34 cellular contexts compared by ENCODE assay signal in genomic region chr7:114853189-114853588, GRCh38.
"Had no signal": no experiment of that assay in that cellular context is flagged by ENCODE, and none has a peak within 500 bp of the region (broad histone marks: within the 10 kb centered on the region; RNA-seq: fewer than 3 reads in every experiment).

No MANE protein-coding gene starts in this region.

- H3K36me3 Mint-ChIP-seq: activated CD4-positive, alpha-beta memory T cell treated with anti-CD3 and anti-CD28 coated beads for 36 hours; activated naive CD4-positive, alpha-beta T cell treated with anti-CD3 and anti-CD28 coated beads, Interleukin-2, amount 10 ng/mL, durations not matched to agents 7 days and 5 days; activated naive CD4-positive, alpha-beta T cell treated with anti-CD3 and anti-CD28 coated beads, Interleukin-2, amount 50 U/mL, for 72 hours; activated naive CD8-positive, alpha-beta T cell treated with anti-CD3 and anti-CD28 coated beads, Interleukin-2, amount 10 ng/mL, durations not matched to agents 7 days and 5 days; brain had no signal

- H3K4me3 Mint-ChIP-seq: activated CD4-positive, alpha-beta memory T cell treated with anti-CD3 and anti-CD28 coated beads for 36 hours; activated CD4-positive, alpha-beta T cell treated with anti-CD3 and anti-CD28 coated beads for 36 hours; activated CD4-positive, alpha-beta T cell treated with anti-CD3 and anti-CD28 coated beads, Interleukin-2, amount 10 ng/mL, durations not matched to agents 24 days and 14 days; activated CD8-positive, alpha-beta memory T cell treated with anti-CD3 and anti-CD28 coated beads, Interleukin-2, amount 10 ng/mL, durations not matched to agents 7 days and 5 days; activated CD8-positive, alpha-beta T cell treated with anti-CD3 and anti-CD28 coated beads, Interleukin-2, amount 10 ng/mL, durations not matched to agents 7 days and 5 days; activated naive CD4-positive, alpha-beta T cell treated with anti-CD3 and anti-CD28 coated beads, Interleukin-2, amount 10 ng/mL, durations not matched to agents 7 days and 5 days; activated naive CD8-positive, alpha-beta T cell treated with anti-CD3 and anti-CD28 coated beads, Interleukin-2, amount 10 ng/mL, durations not matched to agents 7 days and 5 days; activated T-cell treated with anti-CD3 and anti-CD28 coated beads, Interleukin-2, amount 50 U/mL, for 24 hours; activated T-cell treated with anti-CD3 and anti-CD28 coated beads, Interleukin-2, amount 50 U/mL, for 72 hours; brain; T-helper 17 cell; T-helper 2 cell treated with Interferon-gamma antibody and Interleukin-4, amounts not matched to agents 5 μg/mL and 100 μg/mL, for 36 hours had no signal

- H3K4me3 ChIP-seq: ascending aorta, breast epithelium, cardiac muscle cell, colonic mucosa, gastrocnemius medialis had no signal

- H3K27me3 Mint-ChIP-seq: activated CD4-positive, alpha-beta memory T cell treated with anti-CD3 and anti-CD28 coated beads for 36 hours; activated CD4-positive, alpha-beta T cell treated with anti-CD3 and anti-CD28 coated beads, Interleukin-2, amount 10 ng/mL, durations not matched to agents 24 days and 14 days; activated naive CD4-positive, alpha-beta T cell treated with anti-CD3 and anti-CD28 coated beads, Interleukin-2, amount 10 ng/mL, durations not matched to agents 7 days and 5 days; activated naive CD8-positive, alpha-beta T cell treated with anti-CD3 and anti-CD28 coated beads, Interleukin-2, amount 10 ng/mL, durations not matched to agents 7 days and 5 days; T-helper 17 cell had no signal

- H3K27ac ChIP-seq: ascending aorta, breast epithelium, cardiac muscle cell, colonic mucosa, epithelial cell of prostate, foreskin keratinocyte, gastrocnemius medialis had no signal

- H3K9me3 Mint-ChIP-seq: activated CD4-positive, alpha-beta memory T cell treated with anti-CD3 and anti-CD28 coated beads for 36 hours; activated CD4-positive, alpha-beta T cell treated with anti-CD3 and anti-CD28 coated beads, Interleukin-2, amount 10 ng/mL, durations not matched to agents 24 days and 14 days; activated naive CD4-positive, alpha-beta T cell treated with anti-CD3 and anti-CD28 coated beads, Interleukin-2, amount 10 ng/mL, durations not matched to agents 7 days and 5 days; activated naive CD8-positive, alpha-beta T cell treated with anti-CD3 and anti-CD28 coated beads, Interleukin-2, amount 10 ng/mL, durations not matched to agents 7 days and 5 days; activated T-cell treated with anti-CD3 and anti-CD28 coated beads, Interleukin-2, amount 50 U/mL, for 24 hours; T-helper 2 cell treated with Interferon-gamma antibody and Interleukin-4, amounts not matched to agents 5 μg/mL and 100 μg/mL, for 36 hours had no signal

- H3K4me1 ChIP-seq: ascending aorta, breast epithelium, colonic mucosa, gastrocnemius medialis had no signal

- H3K9me3 ChIP-seq: ascending aorta, breast epithelium, colonic mucosa, gastrocnemius medialis had no signal

- H3K4me1 Mint-ChIP-seq: activated CD8-positive, alpha-beta memory T cell treated with anti-CD3 and anti-CD28 coated beads, Interleukin-2, amount 10 ng/mL, durations not matched to agents 7 days and 5 days; activated naive CD4-positive, alpha-beta T cell treated with anti-CD3 and anti-CD28 coated beads, Interleukin-2, amount 10 ng/mL, durations not matched to agents 7 days and 5 days; activated naive CD8-positive, alpha-beta T cell treated with anti-CD3 and anti-CD28 coated beads, Interleukin-2, amount 10 ng/mL, durations not matched to agents 7 days and 5 days had no signal

- ATAC-seq: activated CD4-positive, alpha-beta T cell treated with anti-CD3 and anti-CD28 coated beads for 36 hours; activated CD8-positive, alpha-beta memory T cell treated with anti-CD3 and anti-CD28 coated beads, Interleukin-2, amount 10 ng/mL, durations not matched to agents 7 days and 5 days; activated CD8-positive, alpha-beta T cell treated with anti-CD3 and anti-CD28 coated beads, Interleukin-2, amount 10 ng/mL, durations not matched to agents 7 days and 5 days; activated naive CD4-positive, alpha-beta T cell treated with anti-CD3 and anti-CD28 coated beads, Interleukin-2, amount 50 U/mL, for 72 hours; activated T-cell treated with anti-CD3 and anti-CD28 coated beads, Interleukin-2, amount 50 U/mL, for 72 hours; esophagus mucosa; foreskin keratinocyte; gastrocnemius medialis; T-helper 17 cell had no signal

- H3K27ac Mint-ChIP-seq: activated CD4-positive, alpha-beta memory T cell treated with anti-CD3 and anti-CD28 coated beads for 36 hours; activated CD4-positive, alpha-beta T cell treated with anti-CD3 and anti-CD28 coated beads for 36 hours; activated CD4-positive, alpha-beta T cell treated with anti-CD3 and anti-CD28 coated beads, Interleukin-2, amount 10 ng/mL, durations not matched to agents 24 days and 14 days; activated CD8-positive, alpha-beta memory T cell treated with anti-CD3 and anti-CD28 coated beads, Interleukin-2, amount 10 ng/mL, durations not matched to agents 7 days and 5 days; activated CD8-positive, alpha-beta T cell treated with anti-CD3 and anti-CD28 coated beads, Interleukin-2, amount 10 ng/mL, durations not matched to agents 7 days and 5 days; activated naive CD4-positive, alpha-beta T cell treated with anti-CD3 and anti-CD28 coated beads, Interleukin-2, amount 10 ng/mL, durations not matched to agents 7 days and 5 days; activated naive CD4-positive, alpha-beta T cell treated with anti-CD3 and anti-CD28 coated beads, Interleukin-2, amount 50 U/mL, for 72 hours; activated naive CD8-positive, alpha-beta T cell treated with anti-CD3 and anti-CD28 coated beads, Interleukin-2, amount 10 ng/mL, durations not matched to agents 7 days and 5 days; activated T-cell treated with anti-CD3 and anti-CD28 coated beads, Interleukin-2, amount 50 U/mL, for 24 hours; activated T-cell treated with anti-CD3 and anti-CD28 coated beads, Interleukin-2, amount 50 U/mL, for 72 hours; brain; T-helper 17 cell; T-helper 2 cell treated with Interferon-gamma antibody and Interleukin-4, amounts not matched to agents 5 μg/mL and 100 μg/mL, for 36 hours had no signal

- FAIRE-seq: endometrium, endothelial cell of umbilical vein had no signal

- H3K27me3 ChIP-seq: ascending aorta, breast epithelium, cardiac muscle cell, colonic mucosa, foreskin keratinocyte, gastrocnemius medialis had no signal

- H3K36me3 ChIP-seq: ascending aorta, breast epithelium, cardiac muscle cell, colonic mucosa, gastrocnemius medialis had no signal

- DNase-seq: activated CD4-positive, alpha-beta memory T cell treated with anti-CD3 and anti-CD28 coated beads for 36 hours; activated CD4-positive, alpha-beta T cell treated with anti-CD3 and anti-CD28 coated beads for 36 hours; activated CD4-positive, alpha-beta T cell treated with anti-CD3 and anti-CD28 coated beads, Interleukin-2, amount 10 ng/mL, durations not matched to agents 24 days and 14 days; activated CD4-positive, CD25-positive, alpha-beta regulatory T cell; activated CD4-positive, CD25-positive, alpha-beta regulatory T cell treated with anti-CD3 and anti-CD28 coated beads, Interleukin-2, amount 50 U/mL, for 72 hours; activated CD8-positive, alpha-beta memory T cell treated with anti-CD3 and anti-CD28 coated beads, Interleukin-2, amount 10 ng/mL, durations not matched to agents 7 days and 5 days; activated CD8-positive, alpha-beta memory T cell treated with anti-CD3 and anti-CD28 coated beads, Interleukin-2, amount 50 U/mL, for 4 hours; activated CD8-positive, alpha-beta T cell treated with anti-CD3 and anti-CD28 coated beads, Interleukin-2, amount 10 ng/mL, durations not matched to agents 7 days and 5 days; activated gamma-delta T cell; activated naive CD4-positive, alpha-beta T cell; activated naive CD4-positive, alpha-beta T cell treated with anti-CD3 and anti-CD28 coated beads, Interleukin-2, amount 10 ng/mL, durations not matched to agents 7 days and 5 days; activated naive CD8-positive, alpha-beta T cell treated with anti-CD3 and anti-CD28 coated beads, Interleukin-2, amount 10 ng/mL, durations not matched to agents 7 days and 5 days; activated T-cell treated with anti-CD3 and anti-CD28 coated beads, Interleukin-2, amount 50 U/mL, for 24 hours; activated T-cell treated with anti-CD3 and anti-CD28 coated beads, Interleukin-2, amount 50 U/mL, for 72 hours; central memory CD4-positive, alpha-beta T cell; cerebellar nuclear complex; colonic mucosa; effector CD8-positive, alpha-beta T cell; foreskin keratinocyte; gastrocnemius medialis; glutamatergic neuron; T-helper 1 cell; T-helper 17 cell; T1000 had no signal
